In genomic region chr11:111207213-111207612, GRCh38 we compare ENCODE assay signal across 31 cellular contexts. TPM values are rescaled to one million over a fixed set of nuclear protein-coding genes. Genes with fewer than 3 reads are reported as not detected.
DNase-seq lines count a peak whose midpoint lies in the region; ATAC-seq, FAIRE-seq and TF ChIP-seq lines count a peak whose summit lies in the region.
"Had no signal": no experiment of that assay in that cellular context is flagged by ENCODE, and none has a peak within 500 bp of the region (broad histone marks: within the 10 kb centered on the region; RNA-seq: fewer than 3 reads in every experiment).

No MANE protein-coding gene starts in this region.

- no peak overlapping the region for H3K27ac Mint-ChIP-seq in natural killer cell treated with Interleukin-12 subunit alpha and Interleukin-12 subunit beta and Interleukin-15 and Interleukin-18, amount 100 ng/mL, for 72 hours
- H3K27ac Mint-ChIP-seq: activated naive CD8-positive, alpha-beta T cell treated with anti-CD3 and anti-CD28 coated beads, Interleukin-2, amount 50 U/mL, for 24 hours; brain; CD14-positive monocyte; nephron progenitor cell had no signal

- DNase-seq in A549 (ENCODE audit: low read depth in 1 of 2, low spot score in 1 of 2), result no peak
- DNase-seq in SJSA1 (ENCODE audit: low read depth in 1 of 2, low spot score in 2 of 2), result no peak
- DNase-seq in fibroblast of peridontal ligament (ENCODE audit: extremely low read depth), result peak; percentile 4
- DNase-seq in NCI-H510A (lab: John Stamatoyannopoulos, UW), result no peak
- DNase-seq in germinal center (ENCODE audit: low spot score), result no peak
- no peak for DNase-seq in natural killer cell treated with Interleukin-12 subunit alpha and Interleukin-12 subunit beta and Interleukin-15 and Interleukin-18, amount 100 ng/mL, for 72 hours (ENCODE audit: low spot score)
- DNase-seq: activated CD4-positive, CD25-positive, alpha-beta regulatory T cell; activated gamma-delta T cell treated with Interleukin-2 at 50 U/mL for 16 hours; activated naive CD8-positive, alpha-beta T cell treated with anti-CD3 and anti-CD28 coated beads, Interleukin-2, amount 50 U/mL, for 24 hours; GOT3; lower lobe of right lung; mucosa of descending colon; NCI-H1092; NCI-H187; NCI-H2171; NCI-H524 treated with DMSO at 0.1 percent for 48 hours; nephron progenitor cell; NK-92 treated with Interleukin-12 subunit alpha and Interleukin-12 subunit beta, amount 100 ng/mL, for 24 hours; pancreas; SHP77 treated with DMSO at 0.1 percent for 48 hours; spleen had no signal

- peaks cover 6 to 50% of the 10 kb centered on the region in 2 donors for H3K27me3 Mint-ChIP-seq in natural killer cell treated with Interleukin-12 subunit alpha and Interleukin-12 subunit beta and Interleukin-15 and Interleukin-18, amount 100 ng/mL, for 72 hours

- TF ChIP-seq EP300 in A549 (IDR thresholded peaks at IDR 0.05), result no peak

- no peak for FAIRE-seq in A549 (lab: Jason Lieb, UNC)
- FAIRE-seq: pancreas had no signal

- H3K27ac ChIP-seq in A549, result peak overlapping the region; percentile 71 to 75
- peak overlapping the region; percentile 50; the same call in 1 of the 2 replicates for H3K27ac ChIP-seq in C4-2B
- peak overlapping the region; percentile 39 for H3K27ac ChIP-seq in SJSA1
- H3K27ac ChIP-seq: lower lobe of right lung, pancreas, spleen had no signal

- TF ChIP-seq POLR2A in A549 (IDR thresholded peaks at IDR 0.05; ENCODE audit: low read length), result no peak

- H3K27me3 ChIP-seq in SJSA1 (replicated peaks), result no peaks in the 10 kb centered on the region
- H3K27me3 ChIP-seq: pancreas, spleen had no signal

- H3K4me3 Mint-ChIP-seq in natural killer cell treated with Interleukin-12 subunit alpha and Interleukin-12 subunit beta and Interleukin-15 and Interleukin-18, amount 100 ng/mL, for 72 hours, result no peak overlapping the region
- H3K4me3 Mint-ChIP-seq: activated naive CD8-positive, alpha-beta T cell treated with anti-CD3 and anti-CD28 coated beads, Interleukin-2, amount 50 U/mL, for 24 hours; brain; CD14-positive monocyte; nephron progenitor cell had no signal

- no peaks in the 10 kb centered on the region for H3K36me3 Mint-ChIP-seq in natural killer cell treated with Interleukin-12 subunit alpha and Interleukin-12 subunit beta and Interleukin-15 and Interleukin-18, amount 100 ng/mL, for 72 hours
- H3K36me3 Mint-ChIP-seq: brain, CD14-positive monocyte had no signal

- no peaks in the 10 kb centered on the region for H3K36me3 ChIP-seq in SJSA1
- H3K36me3 ChIP-seq: lower lobe of right lung, pancreas, spleen had no signal

- no peak overlapping the region; the same call in 2 of the 3 replicates for H3K4me2 ChIP-seq in A549

- no peak for ATAC-seq in A549
- no peak for ATAC-seq in HG02885 (IDR thresholded peaks at IDR 0.05; ENCODE audit: poor library complexity, unreplicated experiment)
- no peak for ATAC-seq in natural killer cell treated with Interleukin-12 subunit alpha and Interleukin-12 subunit beta and Interleukin-15 and Interleukin-18, amount 100 ng/mL, for 72 hours
- ATAC-seq: activated naive CD8-positive, alpha-beta T cell treated with anti-CD3 and anti-CD28 coated beads, Interleukin-2, amount 50 U/mL, for 24 hours; mucosa of descending colon; Panc1 had no signal

- TF ChIP-seq RAD21 in A549 (conservative IDR thresholded peaks at IDR 0.05 in 1 of 2, IDR thresholded peaks at IDR 0.05 in 1 of 2), result no peak

- no peaks in the 10 kb centered on the region for H3K9me3 Mint-ChIP-seq in natural killer cell treated with Interleukin-12 subunit alpha and Interleukin-12 subunit beta and Interleukin-15 and Interleukin-18, amount 100 ng/mL, for 72 hours
- H3K9me3 Mint-ChIP-seq: activated naive CD8-positive, alpha-beta T cell treated with anti-CD3 and anti-CD28 coated beads, Interleukin-2, amount 50 U/mL, for 24 hours; nephron progenitor cell had no signal

- peaks cover 17% of the 10 kb centered on the region for H3K4me1 ChIP-seq in A549
- peaks cover 18% of the 10 kb centered on the region for H3K4me1 ChIP-seq in SJSA1 (replicated peaks)
- H3K4me1 ChIP-seq: lower lobe of right lung, pancreas, spleen had no signal

- no peak overlapping the region for H3K4me3 ChIP-seq in A549
- no peak overlapping the region for H3K4me3 ChIP-seq in SJSA1
- H3K4me3 ChIP-seq: lower lobe of right lung, mucosa of descending colon, pancreas, spleen had no signal

- H3K4me1 Mint-ChIP-seq in natural killer cell treated with Interleukin-12 subunit alpha and Interleukin-12 subunit beta and Interleukin-15 and Interleukin-18, amount 100 ng/mL, for 72 hours (ENCODE audit: low read depth in 2 of 2), result no peaks in the 10 kb centered on the region
- H3K4me1 Mint-ChIP-seq: brain, CD14-positive monocyte, nephron progenitor cell had no signal

- TF ChIP-seq CTCF in A549 (IDR thresholded peaks at IDR 0.05), result no peak
- TF ChIP-seq CTCF in C4-2B (conservative IDR thresholded peaks at IDR 0.05), result no peak

- WGBS in A549 (ENCODE audit: missing lambda C conversion rate), result 100% methylated on average over 2 of the region's 2 CpGs

- POLR2A ChIA-PET in A549 (lab: Yijun Ruan, JAX), result no interaction called here

- CTCF ChIA-PET in A549 (lab: Yijun Ruan, JAX), result no interaction called here

- H3K9me3 ChIP-seq in A549 (no peaks in the 10 kb centered on the region), SJSA1 (replicated peaks) (no peaks in the 10 kb centered on the region)
- H3K9me3 ChIP-seq: lower lobe of right lung, mucosa of descending colon, pancreas, spleen had no signal

TF ChIP-seq in A549, 52 proteins besides CTCF, POLR2A, EP300 and RAD21:
- TF ChIP-seq REST (IDR thresholded peaks at IDR 0.05) (no peak), ZSCAN20 (CRISPR knock-in tag; IDR thresholded peaks at IDR 0.05) (no peak)
TF ChIP-seq in A549: peak in this region for 0.

RNA-seq across cellular contexts. Expression of gene POU2AF2, which starts 38.3 kb away (rescaled TPM):
- not detected in 2 replicates for polyA plus RNA-seq in A549 (2011; rRNA removed)
- polyA plus RNA-seq in A549 (2012; cell fraction: cytosol; rRNA removed), result not detected in 2 replicates
- not detected in 2 replicates for polyA plus RNA-seq in A549 (2012; cell fraction: nucleus; rRNA removed)
- polyA plus RNA-seq in A549 (2017; fragmentation: RNase III; extraction: RNeasy Plus Mini Kit Qiagen cat#74134 plus additional on column Dnase treatment), result not detected in 3 replicates
- polyA minus RNA-seq in A549 (2011; rRNA and poly(A)+ RNA removed), result not detected in 2 replicates
- total RNA-seq in SJSA1 (2014; rRNA removed; shearing (Covaris generic)), result not detected in 2 replicates
- total RNA-seq in natural killer cell treated with Interleukin-12 subunit alpha and Interleukin-12 subunit beta and Interleukin-15 and Interleukin-18, amount 100 ng/mL, for 72 hours, result not detected
- total RNA-seq: cerebellum, Daoy, endothelial cell of umbilical vein, kidney epithelial cell, lower lobe of right lung, spleen, temporal lobe had no signal
- polyA plus RNA-seq: CD14-positive monocyte, endothelial cell of umbilical vein, spleen had no signal
